Comparison of ENCODE assay signal across 7 cellular contexts in genomic region chr1:154962238-154962678, GRCh38. TPM values are rescaled to one million over a fixed set of nuclear protein-coding genes. Genes with fewer than 3 reads are reported as not detected.
DNase-seq lines count a peak whose midpoint lies in the region; ATAC-seq and TF ChIP-seq lines count a peak whose summit lies in the region.

No MANE protein-coding gene starts in this region.

- H3K27ac Mint-ChIP-seq in T-helper 17 cell, result peak overlapping the region; percentile 92

- no peaks in the 10 kb centered on the region for H3K27me3 ChIP-seq in neutrophil

- intact Hi-C loops in posterior vena cava (cut with DNase I), result loop anchor here in 1 of 2 donors (5.0 kb wide), 1 partner anchor 45 kb away; no protein-coding TSS in a partner anchor

- DNase-seq in T-helper 17 cell (no peak), fibroblast of mammary gland (ENCODE audit: low read depth) (no peak), posterior vena cava (ENCODE audit: low spot score) (no peak), OCI-M2 (lab: John Stamatoyannopoulos, UW; ENCODE audit: unreplicated experiment) (no peak)

- no peaks in the 10 kb centered on the region for H3K27me3 Mint-ChIP-seq in T-helper 17 cell

- peaks cover 30% of the 10 kb centered on the region for H3K4me1 Mint-ChIP-seq in T-helper 17 cell

- H3K4me1 ChIP-seq in neutrophil (ENCODE audit: control insufficient read depth in 1 of 2, insufficient read depth in 1 of 2, low read depth in 1 of 2, low read length in 1 of 2), result peaks cover 21 to 27% of the 10 kb centered on the region in 2 experiments

- peaks cover 3% of the 10 kb centered on the region for H3K36me3 Mint-ChIP-seq in T-helper 17 cell (ENCODE audit: low read depth)

- no peaks in the 10 kb centered on the region for H3K9me3 ChIP-seq in T-helper 17 cell (ENCODE audit: control insufficient read depth, low read length, poor library complexity, severe bottlenecking)
- no peaks in the 10 kb centered on the region for H3K9me3 ChIP-seq in neutrophil

- peak; percentile 6 for ATAC-seq in HG02884 (IDR thresholded peaks at IDR 0.05; ENCODE audit: unreplicated experiment)
- ATAC-seq in T-helper 17 cell, result peak; percentile 20

- H3K36me3 ChIP-seq in neutrophil, result peaks cover 57% of the 10 kb centered on the region

- H3K4me3 Mint-ChIP-seq in T-helper 17 cell, result peak overlapping the region; percentile 85

- H3K4me3 ChIP-seq in GM08714 (ENCODE audit: low read length), result peak overlapping the region; percentile 86
- H3K4me3 ChIP-seq in fibroblast of mammary gland (ENCODE audit: control insufficient read depth, low read depth, low read length), result peak overlapping the region; percentile 69
- peak overlapping the region; percentile 88 to 99 for H3K4me3 ChIP-seq in neutrophil (ENCODE audit: low read depth in 1 of 2, low read length in 1 of 2)

- H3K27ac ChIP-seq in neutrophil, result peak overlapping the region; percentile 98

- no peak for TF ChIP-seq CTCF in fibroblast of mammary gland (conservative IDR thresholded peaks at IDR 0.05; ENCODE audit: control insufficient read depth, insufficient read depth, low read depth, low read length)
- TF ChIP-seq CTCF in neutrophil (IDR thresholded peaks at IDR 0.05), result no peak

RNA-seq across cellular contexts. Expression of gene PYGO2, which starts 0.7 kb away (rescaled TPM):
- 10 to 100 TPM; 34.7 to 45.1 TPM for total RNA-seq in T-helper 17 cell
- total RNA-seq in posterior vena cava, result 10 to 100 TPM; 17.0 to 19.2 TPM

RNA-seq across cellular contexts. Expression of gene PBXIP1, which starts 6.4 kb away (rescaled TPM):
- total RNA-seq in T-helper 17 cell (100 to 1,000 TPM; 634 to 767 TPM), posterior vena cava (100 to 1,000 TPM in 1 of 2 donors, 10 to 100 TPM in 1; 95.3 to 138 TPM)

RNA-seq across cellular contexts. Expression of gene SHC1, which starts 8.3 kb away (rescaled TPM):
- total RNA-seq in T-helper 17 cell, result 100 to 1,000 TPM in 1 of 2 donors, 10 to 100 TPM in 1; 99.5 to 105 TPM
- 100 to 1,000 TPM; 135 to 149 TPM for total RNA-seq in posterior vena cava

RNA-seq across cellular contexts. Expression of gene CKS1B, which starts 12.2 kb away (rescaled TPM):
- total RNA-seq in T-helper 17 cell (1 to 10 TPM; 9.3 to 9.4 TPM), posterior vena cava (10 to 100 TPM; 22.5 to 23.4 TPM)

RNA-seq across cellular contexts. Expression of gene FLAD1, which starts 20.9 kb away (rescaled TPM):
- total RNA-seq in T-helper 17 cell, result 10 to 100 TPM; 33.2 to 34.7 TPM
- total RNA-seq in posterior vena cava, result 10 to 100 TPM; 18.3 to 21.6 TPM

Comparison
In these comparisons a context has a peak if more than half of its experiments do, and no peak if none do; other contexts are left out.
1. RNA of gene PBXIP1, which starts 6.4 kb away (total RNA-seq): 634 to 767 TPM in T-helper 17 cell; 95.3 to 138 TPM in posterior vena cava; every median in the first group is over 4 times any median in the second.
2. Peak in every context shown above with its lines, with median percentiles within 50 percentile points of each other: H3K4me3 ChIP-seq.